ENCODE assay signal across 18 cellular contexts in genomic region chr12:124400124-124400523, GRCh38.
DNase-seq lines count a peak whose midpoint lies in the region; ATAC-seq, FAIRE-seq and TF ChIP-seq lines count a peak whose summit lies in the region.
"Had no signal": no experiment of that assay in that cellular context is flagged by ENCODE, and none has a peak within 500 bp of the region (broad histone marks: within the 10 kb centered on the region; RNA-seq: fewer than 3 reads in every experiment).

No MANE protein-coding gene starts in this region.

- TF ChIP-seq RAD21 in HepG2 (CRISPR knock-in tag; IDR thresholded peaks at IDR 0.05), result no peak

- H2AFZ ChIP-seq in HepG2 (ENCODE audit: low read length), result no peak overlapping the region
- H2AFZ ChIP-seq: GM23338 had no signal

- no TSS peak for BruUV-seq in HepG2 (replicated peaks; lab: Mats Ljungman, UMichigan)

- CTCF ChIA-PET in HepG2 (lab: Yijun Ruan, JAX; ENCODE audit: low intra/inter-chr PET ratio, low total read pairs), result interaction anchor here (1.3 kb wide), 1 partner anchor 52 kb away, joined by 3 read pairs; no protein-coding TSS in a partner anchor

- H3K27me3 Mint-ChIP-seq in endothelial cell (ENCODE audit: unreplicated experiment), result peaks cover 15% of the 10 kb centered on the region
- H3K27me3 Mint-ChIP-seq in activated T-cell treated with anti-CD3 and anti-CD28 coated beads, Interleukin-2, amount 50 U/mL, for 72 hours (ENCODE audit: low read depth), result no peaks in the 10 kb centered on the region
- H3K27me3 Mint-ChIP-seq: CD4-positive, alpha-beta T cell had no signal

- DNase-seq in HepG2 (ENCODE audit: low spot score) (no peak), right lobe of liver (no peak), endothelial cell (ENCODE audit: low spot score) (no peak), gastrocnemius medialis (no peak), SHP77 treated with DMSO at 0.1 percent for 48 hours (lab: John Stamatoyannopoulos, UW) (no peak), cerebellar nuclear complex (lab: John Stamatoyannopoulos, UW) (no peak), retina (no peak)
- no peak for DNase-seq in activated T-cell treated with anti-CD3 and anti-CD28 coated beads, Interleukin-2, amount 50 U/mL, for 72 hours
- DNase-seq: DMS79 treated with DMSO at 0.1 percent for 48 hours, HFFc6, MG63, NCI-H1092 treated with DMSO at 0.1 percent for 48 hours, NCI-H187 treated with DMSO at 0.1 percent for 48 hours, NCI-H774 had no signal

- H3K9me3 Mint-ChIP-seq in endothelial cell (ENCODE audit: unreplicated experiment), result no peaks in the 10 kb centered on the region
- H3K9me3 Mint-ChIP-seq in activated T-cell treated with anti-CD3 and anti-CD28 coated beads, Interleukin-2, amount 50 U/mL, for 72 hours, result no peaks in the 10 kb centered on the region
- H3K9me3 Mint-ChIP-seq: CD4-positive, alpha-beta T cell; GM23338; HFFc6 had no signal

- H3K4me3 ChIP-seq in HepG2 (replicated peaks in 1 of 3; ENCODE audit: insufficient read depth in 1 of 3, low read depth in 2 of 3, low read length in 3 of 3) (no peak overlapping the region), right lobe of liver (no peak overlapping the region), gastrocnemius medialis (no peak overlapping the region)
- H3K4me3 ChIP-seq: GM23338, MG63 had no signal

- H3K4me3 Mint-ChIP-seq in endothelial cell (ENCODE audit: unreplicated experiment), result no peak overlapping the region
- H3K4me3 Mint-ChIP-seq in activated T-cell treated with anti-CD3 and anti-CD28 coated beads, Interleukin-2, amount 50 U/mL, for 72 hours, result no peak overlapping the region
- H3K4me3 Mint-ChIP-seq: CD4-positive, alpha-beta T cell; GM23338; HFFc6 had no signal

- H3K9me3 ChIP-seq in HepG2 (ENCODE audit: low read length) (no peaks in the 10 kb centered on the region), right lobe of liver (no peaks in the 10 kb centered on the region), gastrocnemius medialis (no peaks in the 10 kb centered on the region)
- H3K9me3 ChIP-seq: MG63 had no signal

- intact Hi-C loops in HepG2 (cut with micrococcal nuclease; ENCODE audit: unreplicated experiment) (no loop called here), right lobe of liver (cut with DNase I) (no loop called here), gastrocnemius medialis (cut with DNase I; ENCODE audit: low total_unique reads) (no loop called here)

- TF ChIP-seq POLR2A in HepG2 (IDR thresholded peaks at IDR 0.05; ENCODE audit: insufficient read depth in 1 of 2, low read depth in 2 of 2, low read length in 2 of 2) (no peak), right lobe of liver (IDR thresholded peaks at IDR 0.05) (no peak), gastrocnemius medialis (IDR thresholded peaks at IDR 0.05) (no peak)

- no peaks in the 10 kb centered on the region for H3K79me2 ChIP-seq in HepG2 (ENCODE audit: insufficient read depth, low read length)

- no peaks in the 10 kb centered on the region; the same call in 1 of the 2 replicates for H4K20me1 ChIP-seq in HepG2 (ENCODE audit: insufficient read depth, low read length)

- peaks cover 21% of the 10 kb centered on the region for H3K36me3 Mint-ChIP-seq in endothelial cell (ENCODE audit: low read depth, unreplicated experiment)
- peaks cover 0 to 5% of the 10 kb centered on the region in 2 donors for H3K36me3 Mint-ChIP-seq in activated T-cell treated with anti-CD3 and anti-CD28 coated beads, Interleukin-2, amount 50 U/mL, for 72 hours (ENCODE audit: insufficient read depth in 2 of 2)

- H3K27ac ChIP-seq in HepG2 (ENCODE audit: extremely low read length, insufficient read depth, low read length), result no peak overlapping the region
- no peak overlapping the region for H3K27ac ChIP-seq in right lobe of liver
- H3K27ac ChIP-seq in gastrocnemius medialis, result peak overlapping the region; percentile 76 to 83 (median 79)
- H3K27ac ChIP-seq: KMS-11 had no signal

- TF ChIP-seq EP300 in HepG2 (IDR thresholded peaks at IDR 0.05; ENCODE audit: low read depth in 2 of 2, low read length in 2 of 2) (no peak), HepG2 (CRISPR knock-in tag; IDR thresholded peaks at IDR 0.05; ENCODE audit: borderline replicate concordance) (no peak)

- over 99% methylated on average over 10 of the region's 10 CpGs for WGBS in HepG2 (ENCODE audit: low lambda C conversion rate)
- 96% methylated on average over 5 of the region's 10 CpGs for WGBS in right lobe of liver (ENCODE audit: insufficient coverage, low coverage, low lambda C conversion rate, missing lambda C conversion rate)

- peak overlapping the region; percentile 67 for H3K27ac Mint-ChIP-seq in endothelial cell (ENCODE audit: unreplicated experiment)
- no peak overlapping the region for H3K27ac Mint-ChIP-seq in activated T-cell treated with anti-CD3 and anti-CD28 coated beads, Interleukin-2, amount 50 U/mL, for 72 hours
- H3K27ac Mint-ChIP-seq: CD4-positive, alpha-beta T cell; GM23338; HFFc6 had no signal

- in situ Hi-C loops in HepG2 (cut with HindIII; ENCODE audit: extremely low pct_ligation_motif_present, low pct_unique_long_range_greater_than_20kb), result no loop called here
- in situ Hi-C loops in gastrocnemius medialis (cut with MboI; ENCODE audit: low sequenced_read_pairs in 4 of 4), result no loop called here

- no peak overlapping the region for H3K4me2 ChIP-seq in HepG2 (ENCODE audit: low read depth, low read length)
- H3K4me2 ChIP-seq: GM23338, KMS-11 had no signal

- peaks cover 15 to 41% of the 10 kb centered on the region in 2 experiments; a peak in 4 of 5 replicates for H3K36me3 ChIP-seq in HepG2 (replicated peaks in 1 of 2; ENCODE audit: control insufficient read depth in 1 of 2, insufficient read depth in 2 of 2, low read length in 2 of 2)
- H3K36me3 ChIP-seq in right lobe of liver, result peaks cover 0 to 5% (median 0%) of the 10 kb centered on the region in 4 donors
- H3K36me3 ChIP-seq in gastrocnemius medialis, result peaks cover 0 to 9% of the 10 kb centered on the region in 2 donors

- H3K27me3 ChIP-seq in HepG2 (ENCODE audit: control insufficient read depth in 1 of 2, insufficient read depth in 2 of 2, low read length in 2 of 2) (no peaks in the 10 kb centered on the region), right lobe of liver (no peaks in the 10 kb centered on the region), gastrocnemius medialis (no peaks in the 10 kb centered on the region)
- H3K27me3 ChIP-seq: MG63 had no signal

- TF ChIP-seq CTCF in HepG2 (CRISPR knock-in tag; IDR thresholded peaks at IDR 0.05), result no peak
- no peak for TF ChIP-seq CTCF in right lobe of liver (IDR thresholded peaks at IDR 0.05)
- no peak for TF ChIP-seq CTCF in endothelial cell (IDR thresholded peaks at IDR 0.05; ENCODE audit: unreplicated experiment)
- TF ChIP-seq CTCF in gastrocnemius medialis (IDR thresholded peaks at IDR 0.05 in 4 of 5, conservative IDR thresholded peaks at IDR 0.05 in 1 of 5), result no peak

- FAIRE-seq in HepG2 (lab: Jason Lieb, UNC), result no peak
- FAIRE-seq: G401.6 had no signal

- peaks cover 5% of the 10 kb centered on the region for H3K4me1 Mint-ChIP-seq in endothelial cell (ENCODE audit: unreplicated experiment)
- no peaks in the 10 kb centered on the region for H3K4me1 Mint-ChIP-seq in activated T-cell treated with anti-CD3 and anti-CD28 coated beads, Interleukin-2, amount 50 U/mL, for 72 hours (ENCODE audit: low read depth)

- no peak for ATAC-seq in HepG2
- ATAC-seq in right lobe of liver, result no peak
- no peak for ATAC-seq in gastrocnemius medialis
- ATAC-seq in activated T-cell treated with anti-CD3 and anti-CD28 coated beads, Interleukin-2, amount 50 U/mL, for 72 hours (replicated peaks in 1 of 2), result no peak

- POLR2A ChIA-PET in HepG2 (lab: Yijun Ruan, JAX), result interaction anchor here (1.0 kb wide), 1 partner anchor 11 kb away, joined by 5 read pairs; no protein-coding TSS in a partner anchor

- H3K4me1 ChIP-seq in HepG2 (ENCODE audit: insufficient read depth, low read length), result no peaks in the 10 kb centered on the region
- H3K4me1 ChIP-seq in right lobe of liver, result peaks cover 0 to 4% (median 0%) of the 10 kb centered on the region in 4 donors
- H3K4me1 ChIP-seq in gastrocnemius medialis, result peaks cover 49 to 51% of the 10 kb centered on the region in 2 donors

- no peak overlapping the region for H3K9ac ChIP-seq in HepG2 (ENCODE audit: insufficient read depth, low read depth, low read length)
- H3K9ac ChIP-seq: KMS-11 had no signal

TF ChIP-seq in HepG2, 621 proteins besides CTCF, POLR2A, EP300 and RAD21:
- TF ChIP-seq ZNF768 (CRISPR knock-in tag; IDR thresholded peaks at IDR 0.05) (peak; percentile 68), E2F2 (CRISPR knock-in tag; IDR thresholded peaks at IDR 0.05; ENCODE audit: borderline replicate concordance) (no peak)

Comparison
In these comparisons a context has a peak if more than half of its experiments do, and no peak if none do; other contexts are left out.
1. H3K27ac ChIP-seq: peak in gastrocnemius medialis (4 of 4); none in HepG2 (single experiment) and right lobe of liver (0 of 3).